Comparison of ENCODE assay signal across 26 cellular contexts in the genomic region with DNA sequence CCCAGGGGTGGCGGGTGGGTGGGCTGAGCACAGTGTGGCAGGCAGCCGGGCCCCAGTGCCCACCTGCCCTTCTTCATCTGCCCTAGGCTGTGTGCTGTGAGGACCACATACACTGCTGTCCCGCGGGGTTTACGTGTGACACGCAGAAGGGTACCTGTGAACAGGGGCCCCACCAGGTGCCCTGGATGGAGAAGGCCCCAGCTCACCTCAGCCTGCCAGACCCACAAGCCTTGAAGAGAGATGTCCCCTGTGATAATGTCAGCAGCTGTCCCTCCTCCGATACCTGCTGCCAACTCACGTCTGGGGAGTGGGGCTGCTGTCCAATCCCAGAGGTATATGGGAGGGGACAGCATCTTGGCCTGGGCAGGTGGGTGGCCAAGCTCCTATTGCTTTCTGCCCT. TPM values are rescaled to one million over a fixed set of nuclear protein-coding genes. Genes with fewer than 3 reads are reported as not detected.
"Had no signal": no experiment of that assay in that cellular context is flagged by ENCODE, and none has a peak within 500 bp of the region (broad histone marks: within the 10 kb centered on the region; RNA-seq: fewer than 3 reads in every experiment).

No MANE protein-coding gene starts in this region.

- H3K36me3 Mint-ChIP-seq: activated naive CD4-positive, alpha-beta T cell treated with anti-CD3 and anti-CD28 coated beads, Interleukin-2, amount 50 U/mL, for 72 hours had no signal

- H3K9me3 ChIP-seq: ascending aorta, breast epithelium, colonic mucosa, esophagus muscularis mucosa, gastrocnemius medialis, heart right ventricle had no signal

- DNase-seq: activated gamma-delta T cell, cerebellar nuclear complex had no signal

- H3K4me1 Mint-ChIP-seq: activated CD4-positive, alpha-beta T cell treated with anti-CD3 and anti-CD28 coated beads for 36 hours; endodermal cell had no signal

- H3K27me3 ChIP-seq: ascending aorta, breast epithelium, cardiac muscle cell, colonic mucosa, dorsolateral prefrontal cortex, esophagus muscularis mucosa, gastrocnemius medialis, heart right ventricle had no signal

- ATAC-seq: gastrocnemius medialis had no signal

- H3K4me1 ChIP-seq: ascending aorta, breast epithelium, gastrocnemius medialis had no signal

- H3K27ac ChIP-seq: ascending aorta, breast epithelium, cardiac muscle cell, colonic mucosa, esophagus muscularis mucosa, foreskin keratinocyte, gastrocnemius medialis, heart right ventricle had no signal

- H3K27ac Mint-ChIP-seq: activated CD4-positive, alpha-beta memory T cell treated with anti-CD3 and anti-CD28 coated beads for 36 hours; activated CD4-positive, alpha-beta T cell treated with anti-CD3 and anti-CD28 coated beads for 36 hours; activated CD4-positive, alpha-beta T cell treated with anti-CD3 and anti-CD28 coated beads, Interleukin-2, amount 10 ng/mL, durations not matched to agents 24 days and 14 days; activated CD8-positive, alpha-beta memory T cell treated with anti-CD3 and anti-CD28 coated beads, Interleukin-2, amount 10 ng/mL, durations not matched to agents 7 days and 5 days; activated CD8-positive, alpha-beta T cell treated with anti-CD3 and anti-CD28 coated beads, Interleukin-2, amount 10 ng/mL, durations not matched to agents 7 days and 5 days; activated naive CD4-positive, alpha-beta T cell treated with anti-CD3 and anti-CD28 coated beads, Interleukin-2, amount 10 ng/mL, durations not matched to agents 7 days and 5 days; activated naive CD4-positive, alpha-beta T cell treated with anti-CD3 and anti-CD28 coated beads, Interleukin-2, amount 50 U/mL, for 72 hours; activated naive CD8-positive, alpha-beta T cell treated with anti-CD3 and anti-CD28 coated beads, Interleukin-2, amount 10 ng/mL, durations not matched to agents 7 days and 5 days; activated T-cell treated with anti-CD3 and anti-CD28 coated beads, Interleukin-2, amount 50 U/mL, for 24 hours; activated T-cell treated with anti-CD3 and anti-CD28 coated beads, Interleukin-2, amount 50 U/mL, for 72 hours; dendritic cell treated with granulocyte-macrophage colony-stimulating factor and Interleukin-4, amounts not matched to agents 40 ng/mL and 50 ng/mL, for 4 days; endodermal cell; T-helper 17 cell; T-helper 2 cell treated with Interferon-gamma antibody and Interleukin-4, amounts not matched to agents 5 μg/mL and 100 μg/mL, for 36 hours had no signal

- H3K36me3 ChIP-seq: cardiac muscle cell had no signal

- H3K27me3 Mint-ChIP-seq: activated CD4-positive, alpha-beta memory T cell treated with anti-CD3 and anti-CD28 coated beads for 36 hours; activated CD4-positive, alpha-beta T cell treated with anti-CD3 and anti-CD28 coated beads for 36 hours; brain; T-helper 17 cell had no signal

- H3K4me3 Mint-ChIP-seq: activated CD4-positive, alpha-beta memory T cell treated with anti-CD3 and anti-CD28 coated beads for 36 hours; activated CD4-positive, alpha-beta T cell treated with anti-CD3 and anti-CD28 coated beads for 36 hours; activated CD4-positive, alpha-beta T cell treated with anti-CD3 and anti-CD28 coated beads, Interleukin-2, amount 10 ng/mL, durations not matched to agents 24 days and 14 days; activated CD8-positive, alpha-beta memory T cell treated with anti-CD3 and anti-CD28 coated beads, Interleukin-2, amount 10 ng/mL, durations not matched to agents 7 days and 5 days; activated CD8-positive, alpha-beta T cell treated with anti-CD3 and anti-CD28 coated beads, Interleukin-2, amount 10 ng/mL, durations not matched to agents 7 days and 5 days; activated naive CD4-positive, alpha-beta T cell treated with anti-CD3 and anti-CD28 coated beads, Interleukin-2, amount 10 ng/mL, durations not matched to agents 7 days and 5 days; activated naive CD8-positive, alpha-beta T cell treated with anti-CD3 and anti-CD28 coated beads, Interleukin-2, amount 10 ng/mL, durations not matched to agents 7 days and 5 days; activated T-cell treated with anti-CD3 and anti-CD28 coated beads, Interleukin-2, amount 50 U/mL, for 24 hours; brain; dendritic cell treated with granulocyte-macrophage colony-stimulating factor and Interleukin-4, amounts not matched to agents 40 ng/mL and 50 ng/mL, for 4 days; endodermal cell; T-helper 2 cell treated with Interferon-gamma antibody and Interleukin-4, amounts not matched to agents 5 μg/mL and 100 μg/mL, for 36 hours had no signal

- H3K4me3 ChIP-seq: ascending aorta, breast epithelium, cardiac muscle cell, colonic mucosa, dorsolateral prefrontal cortex, esophagus muscularis mucosa, gastrocnemius medialis, heart right ventricle had no signal

- H3K9me3 Mint-ChIP-seq: activated CD4-positive, alpha-beta memory T cell treated with anti-CD3 and anti-CD28 coated beads for 36 hours; activated CD4-positive, alpha-beta T cell treated with anti-CD3 and anti-CD28 coated beads, Interleukin-2, amount 10 ng/mL, durations not matched to agents 24 days and 14 days; activated naive CD4-positive, alpha-beta T cell treated with anti-CD3 and anti-CD28 coated beads, Interleukin-2, amount 10 ng/mL, durations not matched to agents 7 days and 5 days; activated naive CD4-positive, alpha-beta T cell treated with anti-CD3 and anti-CD28 coated beads, Interleukin-2, amount 50 U/mL, for 72 hours; activated naive CD8-positive, alpha-beta T cell treated with anti-CD3 and anti-CD28 coated beads, Interleukin-2, amount 10 ng/mL, durations not matched to agents 7 days and 5 days; activated T-cell treated with anti-CD3 and anti-CD28 coated beads, Interleukin-2, amount 50 U/mL, for 24 hours; activated T-cell treated with anti-CD3 and anti-CD28 coated beads, Interleukin-2, amount 50 U/mL, for 72 hours; brain; dendritic cell treated with granulocyte-macrophage colony-stimulating factor and Interleukin-4, amounts not matched to agents 40 ng/mL and 50 ng/mL, for 4 days; endodermal cell; T-helper 2 cell treated with Interferon-gamma antibody and Interleukin-4, amounts not matched to agents 5 μg/mL and 100 μg/mL, for 36 hours had no signal

RNA-seq across cellular contexts. Expression of a gene that starts 38.0 kb away (rescaled TPM):
- total RNA-seq: ascending aorta had no signal

RNA-seq across cellular contexts. Expression of a gene that starts 43.1 kb away (rescaled TPM):
- total RNA-seq: activated CD4-positive, alpha-beta memory T cell treated with anti-CD3 and anti-CD28 coated beads for 36 hours; ascending aorta; gastrocnemius medialis had no signal
